In genomic region chr4:7190278-7190594, GRCh38 we compare ENCODE assay signal across 28 cellular contexts. TPM values are rescaled to one million over a fixed set of nuclear protein-coding genes. Genes with fewer than 3 reads are reported as not detected.
"Had no signal": no experiment of that assay in that cellular context is flagged by ENCODE, and none has a peak within 500 bp of the region (broad histone marks: within the 10 kb centered on the region; RNA-seq: fewer than 3 reads in every experiment).

No MANE protein-coding gene starts in this region.

- H3K4me3 ChIP-seq: ascending aorta, cardiac muscle cell had no signal

- ATAC-seq: activated CD4-positive, CD25-positive, alpha-beta regulatory T cell treated with anti-CD3 and anti-CD28 coated beads, Interleukin-2, amount 50 U/mL, for 24 hours; activated CD8-positive, alpha-beta memory T cell treated with anti-CD3 and anti-CD28 coated beads, Interleukin-2, amount 10 ng/mL, durations not matched to agents 7 days and 5 days; activated CD8-positive, alpha-beta T cell treated with anti-CD3 and anti-CD28 coated beads, Interleukin-2, amount 10 ng/mL, durations not matched to agents 7 days and 5 days; activated naive CD8-positive, alpha-beta T cell treated with anti-CD3 and anti-CD28 coated beads, Interleukin-2, amount 50 U/mL, for 24 hours had no signal

- FAIRE-seq: TTC549 had no signal

- H3K27ac ChIP-seq: ascending aorta, cardiac muscle cell, VCaP had no signal

- H3K9me3 ChIP-seq: ascending aorta had no signal

- DNase-seq: activated CD4-positive, alpha-beta memory T cell treated with anti-CD3 and anti-CD28 coated beads, Interleukin-2, amount 10 ng/mL, durations not matched to agents 7 days and 5 days; activated CD4-positive, alpha-beta T cell treated with anti-CD3 and anti-CD28 coated beads for 1 hour; activated CD4-positive, alpha-beta T cell treated with anti-CD3 and anti-CD28 coated beads for 36 hours; activated CD4-positive, alpha-beta T cell treated with anti-CD3 and anti-CD28 coated beads for 48 hours; activated CD4-positive, alpha-beta T cell treated with anti-CD3 and anti-CD28 coated beads, Interleukin-2, amount 10 ng/mL, durations not matched to agents 7 days and 5 days; activated CD4-positive, alpha-beta T cell treated with anti-CD3 and anti-CD28 coated beads, Interleukin-2, amount 50 U/mL, for 48 hours; activated CD4-positive, CD25-positive, alpha-beta regulatory T cell; activated CD8-positive, alpha-beta memory T cell treated with anti-CD3 and anti-CD28 coated beads for 24 hours; activated CD8-positive, alpha-beta memory T cell treated with anti-CD3 and anti-CD28 coated beads, Interleukin-2, amount 10 ng/mL, durations not matched to agents 7 days and 5 days; activated CD8-positive, alpha-beta T cell treated with anti-CD3 and anti-CD28 coated beads, Interleukin-2, amount 10 ng/mL, durations not matched to agents 7 days and 5 days; activated effector memory CD4-positive, alpha-beta T cell treated with Interleukin-2 at 50 U/mL for 16 hours; activated gamma-delta T cell; activated naive CD4-positive, alpha-beta T cell treated with anti-CD3 and anti-CD28 coated beads, Interleukin-2, amount 10 ng/mL, durations not matched to agents 7 days and 5 days; activated naive CD4-positive, alpha-beta T cell treated with Interleukin-2 at 50 U/mL for 16 hours; activated naive CD8-positive, alpha-beta T cell treated with anti-CD3 and anti-CD28 coated beads, Interleukin-2, amount 10 ng/mL, durations not matched to agents 7 days and 5 days; activated naive CD8-positive, alpha-beta T cell treated with anti-CD3 and anti-CD28 coated beads, Interleukin-2, amount 50 U/mL, for 24 hours; activated T-cell treated with anti-CD3 and anti-CD28 coated beads, Interleukin-2, amount 50 U/mL, for 48 hours; amygdala; anterior cingulate cortex; caudate nucleus; T-helper 1 cell; T-helper 2 cell; T-helper 9 cell had no signal

- H3K36me3 ChIP-seq: ascending aorta, cardiac muscle cell had no signal

RNA-seq across cellular contexts. Expression of gene SORCS2, which starts 2.1 kb away (rescaled TPM):
- total RNA-seq: activated CD4-positive, alpha-beta T cell treated with anti-CD3 and anti-CD28 coated beads, Interleukin-2, amount 10 ng/mL, durations not matched to agents 7 days and 5 days; activated CD8-positive, alpha-beta T cell treated with anti-CD3 and anti-CD28 coated beads, Interleukin-2, amount 10 ng/mL, durations not matched to agents 7 days and 5 days; activated naive CD8-positive, alpha-beta T cell treated with anti-CD3 and anti-CD28 coated beads, Interleukin-2, amount 10 ng/mL, durations not matched to agents 7 days and 5 days had no signal
